ENCODE assay signal across 14 cellular contexts in the genomic region with DNA sequence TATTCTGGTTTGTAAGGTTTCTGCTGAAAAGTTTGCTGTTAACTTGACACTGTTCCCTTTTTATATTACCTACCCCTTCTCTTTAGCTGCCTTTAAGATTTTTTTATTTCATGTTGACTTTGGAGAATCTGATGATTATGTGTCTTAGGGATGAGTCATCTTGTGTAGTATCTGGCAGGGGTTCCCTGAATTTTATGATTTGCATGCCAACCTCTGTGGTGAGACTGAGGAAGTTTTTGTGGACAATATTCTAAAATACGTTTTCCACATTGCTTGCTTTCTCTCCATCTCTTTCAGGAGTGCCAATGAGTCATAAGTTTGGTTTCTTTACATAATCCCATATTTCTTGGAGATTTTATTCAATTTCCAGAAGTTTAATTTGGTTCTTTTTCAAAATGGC.
A peak's percentile ranks its signal among the peaks of the same experiment; 100 is the strongest.
DNase-seq lines count a peak whose midpoint lies in the region; ATAC-seq and TF ChIP-seq lines count a peak whose summit lies in the region.
"Had no signal": no experiment of that assay in that cellular context is flagged by ENCODE, and none has a peak within 500 bp of the region (broad histone marks: within the 10 kb centered on the region; RNA-seq: fewer than 3 reads in every experiment).

No MANE protein-coding gene starts in this region.

- TF ChIP-seq CTCF in astrocyte of the spinal cord (IDR thresholded peaks at IDR 0.05; ENCODE audit: low read depth, low read length) = no peak
- TF ChIP-seq CTCF in vagina (IDR thresholded peaks at IDR 0.05) = no peak

- intact Hi-C loops in vagina (cut with DNase I) (no loop called here), posterior vena cava (cut with DNase I) (no loop called here)

- H3K27me3 ChIP-seq in vagina = no peaks in the 10 kb centered on the region
- H3K27me3 ChIP-seq: BLaER1 had no signal

- no peak overlapping the region for H3K27ac ChIP-seq in vagina
- H3K27ac ChIP-seq: BLaER1 had no signal

- no peak for ATAC-seq in GM19023 (IDR thresholded peaks at IDR 0.05; ENCODE audit: unreplicated experiment)

- in situ Hi-C loops in astrocyte of the spinal cord (cut with HindIII; ENCODE audit: low sequenced_read_pairs) = no loop called here

- no peak for TF ChIP-seq POLR2A in vagina (IDR thresholded peaks at IDR 0.05)

- DNase-seq in AG08395 (ENCODE audit: low spot score) (peak; percentile 56), HS-27A (ENCODE audit: low read depth) (peak; percentile 59), astrocyte of the spinal cord (ENCODE audit: low read depth, low spot score) (peak; percentile 91), kidney glomerular epithelial cell (lab: John Stamatoyannopoulos, UW) (peak; percentile 43), vagina (ENCODE audit: extremely low spot score in 2 of 2) (no peak), posterior vena cava (ENCODE audit: low spot score) (no peak), DMS79 (lab: John Stamatoyannopoulos, UW) (no peak)
- DNase-seq: activated T-cell treated with anti-CD3 and anti-CD28 coated beads for 4 hours; effector memory CD4-positive, alpha-beta T cell; NCI-H2029 treated with DMSO at 0.1 percent for 48 hours; stimulated activated CD8-positive, alpha-beta memory T cell treated with anti-CD3 and anti-CD28 coated beads, Interleukin-4, amount 100 ng/mL, for 48 hours had no signal

- no peaks in the 10 kb centered on the region for H3K36me3 ChIP-seq in vagina
- H3K36me3 ChIP-seq: BLaER1 had no signal

- H3K4me3 ChIP-seq in astrocyte of the spinal cord (ENCODE audit: low read depth, low read length) (no peak overlapping the region), vagina (no peak overlapping the region)
- H3K4me3 ChIP-seq: BLaER1, lung had no signal

- no peaks in the 10 kb centered on the region for H3K9me3 ChIP-seq in vagina
- H3K9me3 ChIP-seq: BLaER1 had no signal

- no peaks in the 10 kb centered on the region for H3K4me1 ChIP-seq in vagina
- H3K4me1 ChIP-seq: BLaER1 had no signal

Comparison
In these comparisons a context has a peak if more than half of its experiments do, and no peak if none do; other contexts are left out.
1. DNase-seq: peak in AG08395 (single experiment), HS-27A (single experiment), astrocyte of the spinal cord (single experiment) and kidney glomerular epithelial cell (single experiment); none in vagina (0 of 2), posterior vena cava (single experiment) and DMS79 (single experiment).